In genomic region chr15:67601008-67601620, GRCh38 we compare ENCODE assay signal across 28 cellular contexts. TPM values are rescaled to one million over a fixed set of nuclear protein-coding genes. Genes with fewer than 3 reads are reported as not detected.
A peak's percentile ranks its signal among the peaks of the same experiment; 100 is the strongest.
DNase-seq lines count a peak whose midpoint lies in the region; ATAC-seq and TF ChIP-seq lines count a peak whose summit lies in the region.
"Had no signal": no experiment of that assay in that cellular context is flagged by ENCODE, and none has a peak within 500 bp of the region (broad histone marks: within the 10 kb centered on the region; RNA-seq: fewer than 3 reads in every experiment).

No MANE protein-coding gene starts in this region.

- DNase-seq in ELR (ENCODE audit: low read depth) (peak; percentile 8), Panc1 (ENCODE audit: low read depth, low spot score) (no peak), fibroblast of peridontal ligament (ENCODE audit: extremely low read depth) (peak; percentile 4), osteocyte (ENCODE audit: extremely low spot score, unreplicated experiment) (no peak), NCI-H1436 (lab: John Stamatoyannopoulos, UW) (no peak), dorsolateral prefrontal cortex (no peak), SW 1271 (lab: John Stamatoyannopoulos, UW) (no peak)
- no peak for DNase-seq in CD8-positive, alpha-beta T cell
- DNase-seq: activated CD4-positive, alpha-beta T cell treated with anti-CD3 and anti-CD28 coated beads, Interleukin-2, amount 50 U/mL, for 4 hours; activated naive CD4-positive, alpha-beta T cell treated with anti-CD3 and anti-CD28 coated beads for 36 hours; adrenal gland; effector CD4-positive, alpha-beta T cell; foreskin keratinocyte; heart left ventricle; kidney; left ventricle myocardium superior; NCI-H510A; right lobe of liver; SK-N-SH; stimulated activated CD8-positive, alpha-beta memory T cell treated with anti-CD3 and anti-CD28 coated beads, Interleukin-4, amount 100 ng/mL, for 48 hours had no signal

- no peaks in the 10 kb centered on the region for H3K36me3 ChIP-seq in Panc1 (ENCODE audit: control insufficient read depth, insufficient read depth, low read length)
- no peaks in the 10 kb centered on the region for H3K36me3 ChIP-seq in CD8-positive, alpha-beta T cell (ENCODE audit: insufficient read depth, low read length)
- H3K36me3 ChIP-seq: prostate gland, thoracic aorta, vagina had no signal

- CTCF ChIA-PET in Panc1 (lab: Charles Lee): no interaction called here
- CTCF ChIA-PET in CD8-positive, alpha-beta T cell (lab: Charles Lee): no interaction called here

- H3K27me3 ChIP-seq in Panc1 (ENCODE audit: control insufficient read depth, insufficient read depth, low read length) (no peaks in the 10 kb centered on the region), dorsolateral prefrontal cortex (no peaks in the 10 kb centered on the region)
- no peaks in the 10 kb centered on the region for H3K27me3 ChIP-seq in CD8-positive, alpha-beta T cell (ENCODE audit: insufficient read depth, low read length)
- H3K27me3 ChIP-seq: adrenal gland, BLaER1, foreskin keratinocyte, heart left ventricle, right lobe of liver, vagina had no signal

- H3K27ac ChIP-seq in Panc1 (ENCODE audit: low read length): peak overlapping the region; percentile 52; the same call in 1 of the 2 replicates
- H3K27ac ChIP-seq in dorsolateral prefrontal cortex: no peak overlapping the region
- no peak overlapping the region for H3K27ac ChIP-seq in CD8-positive, alpha-beta T cell (ENCODE audit: low read depth, low read length)
- H3K27ac ChIP-seq: adrenal gland, BLaER1, foreskin keratinocyte, heart left ventricle, prostate gland, right lobe of liver, thoracic aorta, vagina had no signal

- ATAC-seq in Panc1: no peak
- no peak for ATAC-seq in CD8-positive, alpha-beta T cell
- ATAC-seq: activated CD4-positive, CD25-positive, alpha-beta regulatory T cell treated with anti-CD3 and anti-CD28 coated beads, Interleukin-2, amount 50 U/mL, for 24 hours; foreskin keratinocyte; HCT116; heart left ventricle; left ventricle myocardium superior; right lobe of liver had no signal

- TF ChIP-seq CTCF in Panc1 (IDR thresholded peaks at IDR 0.05) (no peak), osteocyte (IDR thresholded peaks at IDR 0.05) (no peak), dorsolateral prefrontal cortex (IDR thresholded peaks at IDR 0.05 in 54 of 56, conservative IDR thresholded peaks at IDR 0.05 in 2 of 56; ENCODE audit: low read depth in 1 of 56, partially characterized antibody in 56 of 56) (no peak)
- no peak for TF ChIP-seq CTCF in CD8-positive, alpha-beta T cell (IDR thresholded peaks at IDR 0.05)

- H3K4me1 ChIP-seq in Panc1 (ENCODE audit: control insufficient read depth, insufficient read depth, low read length): peaks cover 30% of the 10 kb centered on the region
- H3K4me1 ChIP-seq in CD8-positive, alpha-beta T cell (ENCODE audit: insufficient read depth, low read length): no peaks in the 10 kb centered on the region
- H3K4me1 ChIP-seq: adrenal gland, BLaER1, foreskin keratinocyte, heart left ventricle, prostate gland, right lobe of liver, vagina had no signal

- no peaks in the 10 kb centered on the region for H3K9me3 Mint-ChIP-seq in osteocyte (ENCODE audit: unreplicated experiment)
- no peaks in the 10 kb centered on the region for H3K9me3 Mint-ChIP-seq in CD8-positive, alpha-beta T cell
- H3K9me3 Mint-ChIP-seq: activated naive CD4-positive, alpha-beta T cell treated with anti-CD3 and anti-CD28 coated beads for 36 hours; stimulated activated naive CD8-positive, alpha-beta T cell treated with anti-CD3 and anti-CD28 coated beads, Interleukin-15, Interleukin-2, amounts not matched to agents 100 ng/mL and 50 ng/mL, for 24 hours; T-helper 1 cell treated with Interleukin-12 subunit alpha and Interleukin-12 subunit beta and Interleukin-4 antibody, amounts not matched to agents 30 μg/mL and 1 μg/mL, for 36 hours had no signal

- BruUV-seq in Panc1 (replicated peaks; lab: Mats Ljungman, UMichigan): no TSS peak

- POLR2A ChIA-PET in Panc1 (lab: Charles Lee): no interaction called here
- POLR2A ChIA-PET in CD8-positive, alpha-beta T cell (lab: Charles Lee): no interaction called here

- H3K4me3 ChIP-seq in Panc1 (ENCODE audit: low read depth in 2 of 2, low read length in 2 of 2) (no peak overlapping the region), dorsolateral prefrontal cortex (no peak overlapping the region)
- H3K4me3 ChIP-seq in CD8-positive, alpha-beta T cell (ENCODE audit: low read depth, low read length): no peak overlapping the region
- H3K4me3 ChIP-seq: adrenal gland, BLaER1, heart left ventricle, prostate gland, right lobe of liver, thoracic aorta, vagina had no signal

- no peaks in the 10 kb centered on the region for H3K9me3 ChIP-seq in Panc1 (ENCODE audit: control insufficient read depth, insufficient read depth, low read depth, low read length)
- H3K9me3 ChIP-seq in CD8-positive, alpha-beta T cell (ENCODE audit: low read length): no peaks in the 10 kb centered on the region
- H3K9me3 ChIP-seq: adrenal gland, BLaER1, heart left ventricle, prostate gland, right lobe of liver, SK-N-SH, thoracic aorta, vagina had no signal

- in situ Hi-C loops in Panc1 (cut with HindIII; ENCODE audit: low pct_unique_long_range_greater_than_20kb, low sequenced_read_pairs): no loop called here

- no peaks in the 10 kb centered on the region for H3K27me3 Mint-ChIP-seq in osteocyte (ENCODE audit: unreplicated experiment)
- H3K27me3 Mint-ChIP-seq in CD8-positive, alpha-beta T cell (ENCODE audit: low read depth): no peaks in the 10 kb centered on the region
- H3K27me3 Mint-ChIP-seq: stimulated activated naive CD8-positive, alpha-beta T cell treated with anti-CD3 and anti-CD28 coated beads, Interleukin-15, Interleukin-2, amounts not matched to agents 100 ng/mL and 50 ng/mL, for 24 hours had no signal

- H3K27ac Mint-ChIP-seq in osteocyte (ENCODE audit: unreplicated experiment): peak overlapping the region; percentile 70
- H3K27ac Mint-ChIP-seq in CD8-positive, alpha-beta T cell: no peak overlapping the region
- H3K27ac Mint-ChIP-seq: activated naive CD4-positive, alpha-beta T cell treated with anti-CD3 and anti-CD28 coated beads for 36 hours; stimulated activated naive CD8-positive, alpha-beta T cell treated with anti-CD3 and anti-CD28 coated beads, Interleukin-15, Interleukin-2, amounts not matched to agents 100 ng/mL and 50 ng/mL, for 24 hours; T-helper 1 cell treated with Interleukin-12 subunit alpha and Interleukin-12 subunit beta and Interleukin-4 antibody, amounts not matched to agents 30 μg/mL and 1 μg/mL, for 36 hours had no signal

- peaks cover 18% of the 10 kb centered on the region for H3K36me3 Mint-ChIP-seq in osteocyte (ENCODE audit: unreplicated experiment)
- H3K36me3 Mint-ChIP-seq in CD8-positive, alpha-beta T cell: peaks cover 44% of the 10 kb centered on the region

- intact Hi-C loops in Panc1 (cut with micrococcal nuclease; ENCODE audit: unreplicated experiment): no loop called here
- intact Hi-C loops in dorsolateral prefrontal cortex (cut with DNase I): no loop called here
- intact Hi-C loops in CD8-positive, alpha-beta T cell (cut with DNase I, micrococcal nuclease): no loop called here

- H3K4me3 Mint-ChIP-seq in osteocyte (ENCODE audit: unreplicated experiment): no peak overlapping the region
- H3K4me3 Mint-ChIP-seq in CD8-positive, alpha-beta T cell: no peak overlapping the region
- H3K4me3 Mint-ChIP-seq: activated naive CD4-positive, alpha-beta T cell treated with anti-CD3 and anti-CD28 coated beads for 36 hours; stimulated activated naive CD8-positive, alpha-beta T cell treated with anti-CD3 and anti-CD28 coated beads, Interleukin-15, Interleukin-2, amounts not matched to agents 100 ng/mL and 50 ng/mL, for 24 hours; T-helper 1 cell treated with Interleukin-12 subunit alpha and Interleukin-12 subunit beta and Interleukin-4 antibody, amounts not matched to agents 30 μg/mL and 1 μg/mL, for 36 hours had no signal

- peaks cover 25% of the 10 kb centered on the region for H3K4me1 Mint-ChIP-seq in osteocyte (ENCODE audit: unreplicated experiment)
- no peaks in the 10 kb centered on the region for H3K4me1 Mint-ChIP-seq in CD8-positive, alpha-beta T cell (ENCODE audit: low read depth)

RNA-seq across cellular contexts. Expression of gene MAP2K5, which starts 58.6 kb away (rescaled TPM):
- 18.3 TPM for total RNA-seq in Panc1 (2021; ENCODE audit: unreplicated experiment)
- polyA plus RNA-seq in Panc1 (2012; ENCODE audit: insufficient read length): 14.0 TPM
- total RNA-seq in osteocyte: 26.1 and 26.9 TPM in 2 replicates
- 10 to 100 TPM; 31.3 to 69.6 (median 47.1) TPM for total RNA-seq in dorsolateral prefrontal cortex
- total RNA-seq in CD8-positive, alpha-beta T cell: 10 to 100 TPM; 20.5 to 21.2 TPM

Comparison
In these comparisons a context has a peak if more than half of its experiments do, and no peak if none do; other contexts are left out.
1. DNase-seq: peak in ELR (single experiment) and fibroblast of peridontal ligament (single experiment); none in Panc1 (single experiment), osteocyte (single experiment), NCI-H1436 (single experiment), dorsolateral prefrontal cortex (0 of 10), SW 1271 (0 of 2) and CD8-positive, alpha-beta T cell (0 of 7).